1 cellular context compared by ENCODE assay signal in the genomic region with DNA sequence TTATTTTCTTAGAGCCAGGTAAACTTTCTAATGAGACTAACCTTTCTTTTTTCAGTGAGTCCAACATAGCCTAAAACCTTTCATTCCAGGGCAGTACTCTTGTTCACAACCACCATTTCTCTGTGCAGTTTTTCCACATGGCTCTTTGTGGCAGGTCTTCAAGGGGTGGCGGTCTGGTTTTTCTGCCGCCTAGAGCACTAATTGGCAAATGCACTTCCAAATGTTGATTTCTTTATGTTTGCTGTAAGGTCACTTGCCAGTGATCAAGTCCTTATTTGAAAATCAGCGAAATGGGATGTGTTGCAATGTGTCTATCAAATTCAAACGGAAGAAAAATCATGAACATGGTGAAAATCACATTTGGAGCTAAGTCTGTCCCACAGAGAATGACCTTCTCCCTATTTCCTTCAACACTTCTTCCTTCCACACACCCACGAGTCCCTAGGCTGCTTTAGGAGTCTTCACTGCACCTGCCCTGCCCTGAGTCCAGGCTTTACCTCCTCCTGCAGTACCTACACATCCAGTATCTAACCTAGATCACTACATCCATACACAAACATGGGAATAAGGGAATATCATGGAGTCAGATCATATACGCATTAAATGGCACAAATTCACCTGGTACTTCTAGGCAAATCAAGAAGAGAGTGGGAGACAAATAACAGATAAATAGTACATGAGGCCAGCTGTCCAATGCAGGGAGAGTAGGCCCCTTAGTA.
TF ChIP-seq lines count a peak whose summit lies in the region.

No MANE protein-coding gene starts in this region.

TF ChIP-seq in H1, 55 proteins besides CTCF, POLR2A, EP300 and RAD21:
- TF ChIP-seq SP1 (IDR thresholded peaks at IDR 0.05; ENCODE audit: low read depth, low read length) (no peak), FOSL1 (IDR thresholded peaks at IDR 0.05; ENCODE audit: insufficient read depth, low read depth, low read length) (no peak), JUND (IDR thresholded peaks at IDR 0.05; ENCODE audit: low read length) (no peak), TBP (IDR thresholded peaks at IDR 0.05; ENCODE audit: low read depth, low read length) (no peak), TAF1 (IDR thresholded peaks at IDR 0.05; ENCODE audit: low read depth, low read length) (no peak), SRF (IDR thresholded peaks at IDR 0.05; ENCODE audit: low read depth, low read length) (no peak), POLR2AphosphoS5 (IDR thresholded peaks at IDR 0.05; ENCODE audit: low read depth, low read length) (no peak), GABPA (IDR thresholded peaks at IDR 0.05; ENCODE audit: borderline replicate concordance, insufficient read depth, low read length) (no peak), CHD2 (IDR thresholded peaks at IDR 0.05; ENCODE audit: low read length) (no peak), EZH2 (IDR thresholded peaks at IDR 0.05; ENCODE audit: low read depth, low read length, severe bottlenecking) (no peak), SP2 (IDR thresholded peaks at IDR 0.05; ENCODE audit: low read length) (no peak), ZNF274 (IDR thresholded peaks at IDR 0.05; ENCODE audit: borderline replicate concordance, extremely low read depth, low read length) (no peak), EGR1 (IDR thresholded peaks at IDR 0.05; ENCODE audit: borderline replicate concordance, low read depth, low read length) (no peak), RFX5 (IDR thresholded peaks at IDR 0.05; ENCODE audit: borderline replicate concordance, low read depth, low read length) (no peak), CBX5 (IDR thresholded peaks at IDR 0.05; ENCODE audit: low read depth, low read length) (no peak)
- TF ChIP-seq, protein P1, sequence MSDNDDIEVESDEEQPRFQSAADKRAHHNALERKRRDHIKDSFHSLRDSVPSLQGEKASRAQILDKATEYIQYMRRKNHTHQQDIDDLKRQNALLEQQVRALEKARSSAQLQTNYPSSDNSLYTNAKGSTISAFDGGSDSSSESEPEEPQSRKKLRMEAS (IDR thresholded peaks at IDR 0.05) = no peak
- TF ChIP-seq, protein P2, sequence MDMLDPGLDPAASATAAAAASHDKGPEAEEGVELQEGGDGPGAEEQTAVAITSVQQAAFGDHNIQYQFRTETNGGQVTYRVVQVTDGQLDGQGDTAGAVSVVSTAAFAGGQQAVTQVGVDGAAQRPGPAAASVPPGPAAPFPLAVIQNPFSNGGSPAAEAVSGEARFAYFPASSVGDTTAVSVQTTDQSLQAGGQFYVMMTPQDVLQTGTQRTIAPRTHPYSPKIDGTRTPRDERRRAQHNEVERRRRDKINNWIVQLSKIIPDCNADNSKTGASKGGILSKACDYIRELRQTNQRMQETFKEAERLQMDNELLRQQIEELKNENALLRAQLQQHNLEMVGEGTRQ (IDR thresholded peaks at IDR 0.05; ENCODE audit: low read length) = no peak
- TF ChIP-seq, protein P3, sequence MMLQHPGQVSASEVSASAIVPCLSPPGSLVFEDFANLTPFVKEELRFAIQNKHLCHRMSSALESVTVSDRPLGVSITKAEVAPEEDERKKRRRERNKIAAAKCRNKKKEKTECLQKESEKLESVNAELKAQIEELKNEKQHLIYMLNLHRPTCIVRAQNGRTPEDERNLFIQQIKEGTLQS (IDR thresholded peaks at IDR 0.05; ENCODE audit: insufficient read depth, low read depth, low read length) = no peak
- TF ChIP-seq, protein P4, sequence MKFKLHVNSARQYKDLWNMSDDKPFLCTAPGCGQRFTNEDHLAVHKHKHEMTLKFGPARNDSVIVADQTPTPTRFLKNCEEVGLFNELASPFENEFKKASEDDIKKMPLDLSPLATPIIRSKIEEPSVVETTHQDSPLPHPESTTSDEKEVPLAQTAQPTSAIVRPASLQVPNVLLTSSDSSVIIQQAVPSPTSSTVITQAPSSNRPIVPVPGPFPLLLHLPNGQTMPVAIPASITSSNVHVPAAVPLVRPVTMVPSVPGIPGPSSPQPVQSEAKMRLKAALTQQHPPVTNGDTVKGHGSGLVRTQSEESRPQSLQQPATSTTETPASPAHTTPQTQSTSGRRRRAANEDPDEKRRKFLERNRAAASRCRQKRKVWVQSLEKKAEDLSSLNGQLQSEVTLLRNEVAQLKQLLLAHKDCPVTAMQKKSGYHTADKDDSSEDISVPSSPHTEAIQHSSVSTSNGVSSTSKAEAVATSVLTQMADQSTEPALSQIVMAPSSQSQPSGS (IDR thresholded peaks at IDR 0.05; ENCODE audit: low read length) = no peak
